In the genomic region with DNA sequence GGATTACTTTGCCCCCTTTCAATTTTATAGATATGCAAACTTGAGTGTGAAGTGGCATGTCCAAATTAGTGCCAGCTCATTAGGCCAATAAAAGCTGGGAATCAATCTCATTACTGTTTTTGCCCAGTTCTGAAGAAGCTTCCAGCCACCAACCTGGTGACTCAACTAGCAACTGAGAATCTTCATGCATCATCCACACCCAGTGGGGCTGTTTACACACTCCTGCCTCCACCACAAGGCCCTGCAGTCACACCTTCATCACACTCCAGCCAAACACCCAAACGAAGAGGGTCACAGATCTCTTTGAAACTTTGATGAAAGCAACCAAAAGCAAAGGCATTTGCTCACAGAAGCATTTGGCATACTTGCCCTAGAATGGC, we compare ENCODE assay signal across 13 cellular contexts. TPM values are rescaled to one million over a fixed set of nuclear protein-coding genes. Genes with fewer than 3 reads are reported as not detected.
DNase-seq lines count a peak whose midpoint lies in the region; ATAC-seq and TF ChIP-seq lines count a peak whose summit lies in the region.
"Had no signal": no experiment of that assay in that cellular context is flagged by ENCODE, and none has a peak within 500 bp of the region (broad histone marks: within the 10 kb centered on the region; RNA-seq: fewer than 3 reads in every experiment).

No MANE protein-coding gene starts in this region.

- no peak overlapping the region for H3K4me2 ChIP-seq in mesenchymal stem cell (ENCODE audit: low read length, poor library complexity, severe bottlenecking)

- peaks cover 21% of the 10 kb centered on the region for H3K4me1 ChIP-seq in mesenchymal stem cell (ENCODE audit: control insufficient read depth, insufficient read depth, low read depth, low read length)

- H3K18ac ChIP-seq in mesenchymal stem cell (ENCODE audit: low read depth in 1 of 2, low read length in 2 of 2), result peak overlapping the region; percentile 25 to 92

- H2BK120ac ChIP-seq in mesenchymal stem cell (ENCODE audit: low read depth, low read length), result no peak overlapping the region

- peak overlapping the region in 1 of 2 experiments; percentile 82 for H3K14ac ChIP-seq in mesenchymal stem cell (ENCODE audit: low read length in 2 of 2)

- H2AFZ ChIP-seq in mesenchymal stem cell (ENCODE audit: low read depth, low read length), result no peak overlapping the region

- DNase-seq in stimulated activated CD4-positive, alpha-beta T cell treated with anti-CD3 and anti-CD28 coated beads, Interleukin-15, amount 100 ng/mL, for 24 hours, result peak; percentile 46
- DNase-seq in stimulated activated CD4-positive, alpha-beta T cell treated with anti-CD3 and anti-CD28 coated beads, Interleukin-4, amount 100 ng/mL, for 4 hours, result no peak
- DNase-seq in astrocyte of the spinal cord (ENCODE audit: low read depth, low spot score) (peak; percentile 47), mesenchymal stem cell (peak; percentile 33), DMS 273 treated with DMSO at 0.1 percent for 48 hours (lab: John Stamatoyannopoulos, UW) (no peak), globus pallidus (ENCODE audit: low spot score) (no peak)
- DNase-seq: activated CD4-positive, alpha-beta T cell treated with anti-CD3 and anti-CD28 coated beads, Interleukin-2, amount 50 U/mL, for 1 hour; central memory CD4-positive, alpha-beta T cell; glutamatergic neuron; NCI-H446 had no signal

- no peak overlapping the region for H4K8ac ChIP-seq in mesenchymal stem cell (ENCODE audit: low read length)

- H3K9me3 ChIP-seq in mesenchymal stem cell (ENCODE audit: control insufficient read depth, low read length), result no peaks in the 10 kb centered on the region

- H2BK15ac ChIP-seq in mesenchymal stem cell (ENCODE audit: low read depth, poor library complexity, severe bottlenecking), result no peak overlapping the region

- ATAC-seq in HG02970 (IDR thresholded peaks at IDR 0.05; ENCODE audit: low FRiP score, unreplicated experiment) (no peak), GM21737 (IDR thresholded peaks at IDR 0.05; ENCODE audit: unreplicated experiment) (no peak)
- ATAC-seq: GM12878 had no signal

- H2BK12ac ChIP-seq in mesenchymal stem cell (ENCODE audit: low read length in 2 of 2), result peak overlapping the region in 1 of 2 experiments; percentile 84

- H4K91ac ChIP-seq in mesenchymal stem cell (ENCODE audit: low read length), result no peak overlapping the region

- H2AK5ac ChIP-seq in mesenchymal stem cell (ENCODE audit: low read length, severe bottlenecking), result no peak overlapping the region

- peak overlapping the region; percentile 64 for H3K9ac ChIP-seq in mesenchymal stem cell (ENCODE audit: low read length)

- no peak overlapping the region for H3K27ac ChIP-seq in mesenchymal stem cell (ENCODE audit: low read length, poor library complexity, severe bottlenecking)

- in situ Hi-C loops in astrocyte of the spinal cord (cut with HindIII; ENCODE audit: low sequenced_read_pairs), result no loop called here

- 10% methylated on average over 1 of the region's 1 CpG for WGBS in mesenchymal stem cell

- H3K27me3 ChIP-seq in mesenchymal stem cell (ENCODE audit: control insufficient read depth in 1 of 2, insufficient read depth in 1 of 2, low read length in 2 of 2), result no peaks in the 10 kb centered on the region

- H3K79me1 ChIP-seq in mesenchymal stem cell (replicated peaks; ENCODE audit: low read length, poor library complexity, severe bottlenecking), result no peaks in the 10 kb centered on the region

- H3K4ac ChIP-seq in mesenchymal stem cell (ENCODE audit: low read depth in 1 of 2, low read length in 2 of 2), result peak overlapping the region in 1 of 2 experiments; percentile 47

- H3K4me3 ChIP-seq in astrocyte of the spinal cord (ENCODE audit: low read depth, low read length), result no peak overlapping the region
- H3K4me3 ChIP-seq in mesenchymal stem cell (ENCODE audit: insufficient read depth in 1 of 2, low read depth in 1 of 2, low read length in 2 of 2), result peak overlapping the region in 1 of 2 experiments; percentile 57
- H3K4me3 ChIP-seq: GM12878 had no signal

- H2BK5ac ChIP-seq in mesenchymal stem cell (ENCODE audit: low read depth, low read length, poor library complexity, severe bottlenecking), result no peak overlapping the region

- H3K23ac ChIP-seq in mesenchymal stem cell (ENCODE audit: low read length in 2 of 2), result peak overlapping the region in 1 of 2 experiments; percentile 53

- H3K36me3 ChIP-seq in mesenchymal stem cell (ENCODE audit: control insufficient read depth in 1 of 2, insufficient read depth in 2 of 2, low read depth in 1 of 2, low read length in 2 of 2), result no peaks in the 10 kb centered on the region

- TF ChIP-seq CTCF in astrocyte of the spinal cord (IDR thresholded peaks at IDR 0.05; ENCODE audit: low read depth, low read length), result no peak

RNA-seq across cellular contexts. Expression of gene S1PR3, which starts 41.3 kb away (rescaled TPM):
- 71.1 TPM for polyA plus RNA-seq in mesenchymal stem cell (2013, experiment 1 of 2)
- polyA plus RNA-seq in mesenchymal stem cell (2013, experiment 2 of 2), result 71.6 TPM

Comparison
In these comparisons a context has a peak if more than half of its experiments do, and no peak if none do; other contexts are left out.
1. DNase-seq: peak in stimulated activated CD4-positive, alpha-beta T cell treated with anti-CD3 and anti-CD28 coated beads, Interleukin-15, amount 100 ng/mL, for 24 hours (single experiment), astrocyte of the spinal cord (single experiment) and mesenchymal stem cell (single experiment); none in stimulated activated CD4-positive, alpha-beta T cell treated with anti-CD3 and anti-CD28 coated beads, Interleukin-4, amount 100 ng/mL, for 4 hours (0 of 2), DMS 273 treated with DMSO at 0.1 percent for 48 hours (single experiment) and globus pallidus (single experiment).